Comparison of ENCODE assay signal across 19 cellular contexts in genomic region chr1:152752225-152752624, GRCh38. TPM values are rescaled to one million over a fixed set of nuclear protein-coding genes. Genes with fewer than 3 reads are reported as not detected.
DNase-seq lines count a peak whose midpoint lies in the region; ATAC-seq, FAIRE-seq and TF ChIP-seq lines count a peak whose summit lies in the region.
"Had no signal": no experiment of that assay in that cellular context is flagged by ENCODE, and none has a peak within 500 bp of the region (broad histone marks: within the 10 kb centered on the region; RNA-seq: fewer than 3 reads in every experiment).

No MANE protein-coding gene starts in this region.

- H3K9me3 Mint-ChIP-seq in HFFc6 = peaks cover 6% of the 10 kb centered on the region
- H3K9me3 Mint-ChIP-seq: naive B cell had no signal

- H3K9me1 ChIP-seq in keratinocyte (ENCODE audit: control insufficient read depth, extremely low read depth, insufficient read depth, low read length) = no peaks in the 10 kb centered on the region

- H3K4me3 Mint-ChIP-seq in HFFc6 = peak overlapping the region; percentile 1; the same call in 1 of the 2 replicates
- H3K4me3 Mint-ChIP-seq: activated naive CD8-positive, alpha-beta T cell; CD8-positive, alpha-beta memory T cell; naive B cell had no signal

- no peaks in the 10 kb centered on the region for H3K9me3 ChIP-seq in keratinocyte (ENCODE audit: control insufficient read depth, low read depth, low read length)

- no peak overlapping the region; the same call in 1 of the 2 replicates for H3K27ac Mint-ChIP-seq in HFFc6
- H3K27ac Mint-ChIP-seq: activated naive CD8-positive, alpha-beta T cell; CD8-positive, alpha-beta memory T cell; naive B cell had no signal

- FAIRE-seq in keratinocyte (lab: Jason Lieb, UNC) = peak; percentile 99

- peak overlapping the region; percentile 54 for H3K4me2 ChIP-seq in keratinocyte (ENCODE audit: control insufficient read depth, extremely low read depth, insufficient read depth, low read depth, low read length)
- H3K4me2 ChIP-seq: PC-9 had no signal

- H2AFZ ChIP-seq in keratinocyte (ENCODE audit: control insufficient read depth, low read length) = no peak overlapping the region
- H2AFZ ChIP-seq: PC-9 had no signal

- ATAC-seq in GM18873 (IDR thresholded peaks at IDR 0.05; ENCODE audit: low FRiP score, unreplicated experiment) = no peak
- ATAC-seq in HG02678 (IDR thresholded peaks at IDR 0.05; ENCODE audit: unreplicated experiment) = no peak
- no peak for ATAC-seq in HG03097 (IDR thresholded peaks at IDR 0.05; ENCODE audit: low FRiP score, unreplicated experiment)

- H3K27me3 ChIP-seq in BJ (ENCODE audit: control insufficient read depth, insufficient read depth, low read length) (no peaks in the 10 kb centered on the region), keratinocyte (ENCODE audit: control insufficient read depth, extremely low read depth, insufficient read depth, low read length) (no peaks in the 10 kb centered on the region)

- H3K27ac ChIP-seq in keratinocyte (ENCODE audit: control insufficient read depth, insufficient read depth, low read length) = peak overlapping the region; percentile 36
- H3K27ac ChIP-seq: coronary artery, HL-60, PC-9 had no signal

- H3K4me1 ChIP-seq in keratinocyte (ENCODE audit: control insufficient read depth, extremely low read depth, insufficient read depth, low read length) = peaks cover 19% of the 10 kb centered on the region

- H3K4me1 Mint-ChIP-seq in HFFc6 (ENCODE audit: low read depth) = peaks cover 9% of the 10 kb centered on the region; the same call in 1 of the 2 replicates
- H3K4me1 Mint-ChIP-seq: CD8-positive, alpha-beta memory T cell; naive B cell had no signal

- DNase-seq in BJ (ENCODE audit: low read depth) = peak; percentile 39
- DNase-seq in HFFc6 = peak; percentile 80
- peak; percentile 6 for DNase-seq in amniotic epithelial cell (ENCODE audit: low read depth)
- DNase-seq in keratinocyte (ENCODE audit: low read depth, low spot score) = peak; percentile 74
- DNase-seq in Kasumi-1 (lab: John Stamatoyannopoulos, UW) = no peak
- DNase-seq: CD8-positive, alpha-beta memory T cell; kidney glomerular epithelial cell; naive B cell; PC-9; substantia nigra; T-helper 9 cell had no signal

- H3K36me3 ChIP-seq in BJ (ENCODE audit: control insufficient read depth, insufficient read depth, low read length) (no peaks in the 10 kb centered on the region), keratinocyte (ENCODE audit: control insufficient read depth in 2 of 2, extremely low read depth in 1 of 2, insufficient read depth in 2 of 2, low read length in 2 of 2) (no peaks in the 10 kb centered on the region)

- H3K9ac ChIP-seq in keratinocyte (ENCODE audit: control insufficient read depth, extremely low read depth, insufficient read depth, low read length) = no peak overlapping the region

- H3K36me3 Mint-ChIP-seq in HFFc6 (ENCODE audit: low read depth) = no peaks in the 10 kb centered on the region
- H3K36me3 Mint-ChIP-seq: activated naive CD8-positive, alpha-beta T cell; CD8-positive, alpha-beta memory T cell; naive B cell had no signal

- POLR2A ChIA-PET in BJ (lab: Charles Lee) = no interaction called here

- CTCF ChIA-PET in BJ (lab: Yijun Ruan, JAX) = interaction anchor here (1.2 kb wide), 1 partner anchor 25 kb away, joined by 3 read pairs; no protein-coding TSS in a partner anchor

- H3K27me3 Mint-ChIP-seq in HFFc6 (ENCODE audit: insufficient read depth) = no peaks in the 10 kb centered on the region; the same call in 1 of the 2 replicates

- dilution Hi-C loops in keratinocyte (cut with MboI; ENCODE audit: extremely low pct_ligation_motif_present, low sequenced_read_pairs) = no loop called here

- H3K4me3 ChIP-seq in BJ (ENCODE audit: low read depth, low read length) (no peak overlapping the region), keratinocyte (ENCODE audit: control insufficient read depth in 2 of 3, extremely low read depth in 1 of 3, insufficient read depth in 2 of 3, low read depth in 1 of 3, low read length in 3 of 3) (no peak overlapping the region)
- H3K4me3 ChIP-seq: coronary artery, PC-9 had no signal

- no peaks in the 10 kb centered on the region for H3K79me2 ChIP-seq in keratinocyte (ENCODE audit: control insufficient read depth, insufficient read depth, low read length)

- TF ChIP-seq CTCF in BJ (IDR thresholded peaks at IDR 0.05; ENCODE audit: insufficient read depth, low read depth, low read length) (no peak), HFFc6 (IDR thresholded peaks at IDR 0.05) (no peak), keratinocyte (optimal IDR thresholded peaks at IDR 0.05 in 1 of 3, IDR thresholded peaks at IDR 0.05 in 1 of 3, conservative IDR thresholded peaks at IDR 0.05 in 1 of 3; ENCODE audit: extremely low read depth in 1 of 3, insufficient read depth in 2 of 3, low read length in 3 of 3) (no peak)

- no peaks in the 10 kb centered on the region for H4K20me1 ChIP-seq in keratinocyte (ENCODE audit: control insufficient read depth, extremely low read depth, insufficient read depth, low read length)

RNA-seq across cellular contexts. Expression of gene KPRP, which starts 5.6 kb away (rescaled TPM):
- polyA plus RNA-seq in BJ (2011; rRNA removed) (not detected in 2 replicates), keratinocyte (0.82 to 2.0 TPM (median 0.90 TPM) in 3 replicates)
- not detected in 2 replicates for polyA minus RNA-seq in BJ (2011; rRNA and poly(A)+ RNA removed)
- not detected for total RNA-seq in HFFc6 (2021; fragmentation: NEBNext Ultra II Directional; extraction: Animal tissue kit (Norgen Biotek cat#: 25700))
- 49.8 TPM for polyA plus RNA-seq in keratinocyte (2011; ENCODE audit: low read depth)
- polyA plus RNA-seq in keratinocyte (2011; cell fraction: cytosol; rRNA removed) = 1.5 and 1.9 TPM in 2 replicates
- polyA plus RNA-seq in keratinocyte (2011; cell fraction: nucleus; rRNA removed) = 6.0 and 6.3 TPM in 2 replicates
- polyA plus RNA-seq in keratinocyte (2012; ENCODE audit: low replicate concordance) = 1.8 and 238 TPM in 2 replicates
- polyA minus RNA-seq in keratinocyte = 1.5 to 7.9 TPM (median 1.6 TPM) in 3 replicates
- polyA minus RNA-seq in keratinocyte (2011; cell fraction: cytosol; rRNA and poly(A)+ RNA removed) = not detected
- polyA minus RNA-seq in keratinocyte (2011; cell fraction: nucleus; rRNA and poly(A)+ RNA removed) = 1.9 and 2.0 TPM in 2 replicates
- total RNA-seq: activated CD8-positive, alpha-beta memory T cell treated with anti-CD3 and anti-CD28 coated beads for 36 hours; CD8-positive, alpha-beta memory T cell; PC-9; skeletal muscle tissue had no signal
- polyA plus RNA-seq: CD8-positive, alpha-beta memory T cell had no signal

RNA-seq across cellular contexts. Expression of gene LCE1F, which starts 22.7 kb away (rescaled TPM):
- polyA plus RNA-seq in BJ (2011; rRNA removed) (not detected in 2 replicates), keratinocyte (not detected in 3 replicates)
- not detected in 2 replicates for polyA minus RNA-seq in BJ (2011; rRNA and poly(A)+ RNA removed)
- total RNA-seq in HFFc6 (2021; fragmentation: NEBNext Ultra II Directional; extraction: Animal tissue kit (Norgen Biotek cat#: 25700)) = not detected
- 111 TPM for polyA plus RNA-seq in keratinocyte (2011; ENCODE audit: low read depth)
- polyA plus RNA-seq in keratinocyte (2011; cell fraction: cytosol; rRNA removed) = not detected in 2 replicates
- polyA plus RNA-seq in keratinocyte (2011; cell fraction: nucleus; rRNA removed) = not detected in 2 replicates
- polyA plus RNA-seq in keratinocyte (2012; ENCODE audit: low replicate concordance) = 1.0 and 40.6 TPM in 2 replicates
- not detected in 3 replicates for polyA minus RNA-seq in keratinocyte
- polyA minus RNA-seq in keratinocyte (2011; cell fraction: cytosol; rRNA and poly(A)+ RNA removed) = not detected
- not detected in 2 replicates for polyA minus RNA-seq in keratinocyte (2011; cell fraction: nucleus; rRNA and poly(A)+ RNA removed)
- total RNA-seq: activated CD8-positive, alpha-beta memory T cell treated with anti-CD3 and anti-CD28 coated beads for 36 hours; CD8-positive, alpha-beta memory T cell; PC-9; skeletal muscle tissue had no signal
- polyA plus RNA-seq: CD8-positive, alpha-beta memory T cell had no signal

RNA-seq across cellular contexts. Expression of gene LCE1E, which starts 33.8 kb away (rescaled TPM):
- polyA plus RNA-seq in BJ (2011; rRNA removed) (not detected in 2 replicates), keratinocyte (0.59 to 1.0 TPM (median 0.86 TPM) in 3 replicates)
- polyA minus RNA-seq in BJ (2011; rRNA and poly(A)+ RNA removed) = not detected in 2 replicates
- not detected for total RNA-seq in HFFc6 (2021; fragmentation: NEBNext Ultra II Directional; extraction: Animal tissue kit (Norgen Biotek cat#: 25700))
- polyA plus RNA-seq in keratinocyte (2011; ENCODE audit: low read depth) = 3.7 TPM
- 0.39 and 0.67 TPM in 2 replicates for polyA plus RNA-seq in keratinocyte (2011; cell fraction: cytosol; rRNA removed)
- polyA plus RNA-seq in keratinocyte (2011; cell fraction: nucleus; rRNA removed) = 1.4 and 1.6 TPM in 2 replicates
- polyA plus RNA-seq in keratinocyte (2012; ENCODE audit: low replicate concordance) = 0.48 and 32.6 TPM in 2 replicates
- polyA minus RNA-seq in keratinocyte = not detected in 3 replicates
- polyA minus RNA-seq in keratinocyte (2011; cell fraction: cytosol; rRNA and poly(A)+ RNA removed) = not detected
- polyA minus RNA-seq in keratinocyte (2011; cell fraction: nucleus; rRNA and poly(A)+ RNA removed) = not detected in 2 replicates
- total RNA-seq: activated CD8-positive, alpha-beta memory T cell treated with anti-CD3 and anti-CD28 coated beads for 36 hours; CD8-positive, alpha-beta memory T cell; PC-9; skeletal muscle tissue had no signal
- polyA plus RNA-seq: CD8-positive, alpha-beta memory T cell had no signal

RNA-seq across cellular contexts. Expression of gene LCE4A, which starts 44.3 kb away (rescaled TPM):
- not detected in 2 replicates for polyA plus RNA-seq in BJ (2011; rRNA removed)
- not detected in 2 replicates for polyA minus RNA-seq in BJ (2011; rRNA and poly(A)+ RNA removed)
- total RNA-seq in HFFc6 (2021; fragmentation: NEBNext Ultra II Directional; extraction: Animal tissue kit (Norgen Biotek cat#: 25700)) = under 1 TPM in 1 of 6 experiments, not detected in 5; 0.31 TPM
- polyA plus RNA-seq in keratinocyte = not detected in 3 replicates
- polyA plus RNA-seq in keratinocyte (2011; ENCODE audit: low read depth) = not detected
- polyA plus RNA-seq in keratinocyte (2011; cell fraction: cytosol; rRNA removed) = not detected in 2 replicates
- polyA plus RNA-seq in keratinocyte (2011; cell fraction: nucleus; rRNA removed) = not detected in 2 replicates
- polyA plus RNA-seq in keratinocyte (2012; ENCODE audit: low replicate concordance) = not detected in 2 replicates
- not detected in 3 replicates for polyA minus RNA-seq in keratinocyte
- polyA minus RNA-seq in keratinocyte (2011; cell fraction: cytosol; rRNA and poly(A)+ RNA removed) = not detected
- polyA minus RNA-seq in keratinocyte (2011; cell fraction: nucleus; rRNA and poly(A)+ RNA removed) = not detected in 2 replicates
- total RNA-seq: activated CD8-positive, alpha-beta memory T cell treated with anti-CD3 and anti-CD28 coated beads for 36 hours; CD8-positive, alpha-beta memory T cell; PC-9; skeletal muscle tissue had no signal
- polyA plus RNA-seq: CD8-positive, alpha-beta memory T cell had no signal

RNA-seq across cellular contexts. Expression of gene LCE1D, which starts 44.3 kb away (rescaled TPM):
- polyA plus RNA-seq in BJ (2011; rRNA removed) = not detected in 2 replicates
- not detected in 2 replicates for polyA minus RNA-seq in BJ (2011; rRNA and poly(A)+ RNA removed)
- total RNA-seq in HFFc6 (2021; fragmentation: NEBNext Ultra II Directional; extraction: Animal tissue kit (Norgen Biotek cat#: 25700)) = not detected
- polyA plus RNA-seq in keratinocyte = 0.33 TPM in 1 of 3 replicates, not detected in the others
- polyA plus RNA-seq in keratinocyte (2011; ENCODE audit: low read depth) = 7.3 TPM
- not detected in 2 replicates for polyA plus RNA-seq in keratinocyte (2011; cell fraction: cytosol; rRNA removed)
- polyA plus RNA-seq in keratinocyte (2011; cell fraction: nucleus; rRNA removed) = not detected in 2 replicates
- polyA plus RNA-seq in keratinocyte (2012; ENCODE audit: low replicate concordance) = 0.37 and 32.0 TPM in 2 replicates
- polyA minus RNA-seq in keratinocyte = not detected in 3 replicates
- not detected for polyA minus RNA-seq in keratinocyte (2011; cell fraction: cytosol; rRNA and poly(A)+ RNA removed)
- polyA minus RNA-seq in keratinocyte (2011; cell fraction: nucleus; rRNA and poly(A)+ RNA removed) = not detected in 2 replicates
- total RNA-seq: activated CD8-positive, alpha-beta memory T cell treated with anti-CD3 and anti-CD28 coated beads for 36 hours; CD8-positive, alpha-beta memory T cell; PC-9; skeletal muscle tissue had no signal
- polyA plus RNA-seq: CD8-positive, alpha-beta memory T cell had no signal

Comparison
In these comparisons a context has a peak if more than half of its experiments do, and no peak if none do; other contexts are left out.
1. DNase-seq: peak in BJ (single experiment), HFFc6 (single experiment), amniotic epithelial cell (single experiment) and keratinocyte (single experiment); none in Kasumi-1 (0 of 2).